In the genomic region with DNA sequence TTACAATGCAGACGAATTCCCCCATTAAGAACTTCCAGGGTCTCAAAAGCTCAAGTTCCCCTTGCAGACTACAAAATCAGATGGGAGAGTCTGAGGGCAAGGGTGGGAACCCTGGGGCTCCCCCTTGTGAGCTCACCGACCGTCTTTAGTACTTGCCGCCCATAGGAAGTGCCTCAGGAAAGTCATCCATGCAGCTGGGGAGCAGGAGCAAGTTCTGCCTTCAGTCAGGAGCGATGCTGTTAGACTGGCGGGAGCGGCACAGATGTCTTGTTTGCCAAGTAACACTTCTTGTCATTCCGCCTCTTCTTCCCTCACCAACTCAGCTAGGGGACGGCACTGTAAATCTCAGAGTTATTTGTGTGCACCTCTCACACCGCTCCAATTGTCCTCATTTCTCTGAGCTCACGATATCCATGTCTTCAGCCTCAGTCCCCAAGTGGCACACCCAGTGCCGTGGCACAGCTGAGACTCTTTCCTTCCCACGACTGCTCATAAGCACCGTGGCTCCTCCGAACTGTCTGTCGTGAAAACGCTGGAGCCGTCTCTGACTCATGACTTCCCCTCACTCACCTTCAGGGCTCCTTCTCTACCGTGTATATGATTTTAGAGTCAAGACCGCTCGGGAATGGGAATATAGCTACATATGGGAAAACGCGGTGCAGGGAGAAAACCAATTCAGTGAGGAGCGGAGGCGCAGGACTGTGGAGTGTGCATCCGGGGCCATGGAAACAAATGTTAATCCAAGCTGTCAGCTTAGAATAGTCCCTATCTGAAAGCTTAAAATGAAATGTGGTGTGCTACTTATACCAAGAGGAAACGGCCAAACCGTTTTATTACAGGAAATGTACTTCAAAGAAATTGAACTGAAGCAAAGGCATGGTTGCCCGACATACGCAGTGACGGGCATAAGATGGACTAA, we compare ENCODE assay signal across 9 cellular contexts. TPM values are rescaled to one million over a fixed set of nuclear protein-coding genes. Genes with fewer than 3 reads are reported as not detected.
A peak's percentile ranks its signal among the peaks of the same experiment; 100 is the strongest.
DNase-seq lines count a peak whose midpoint lies in the region; FAIRE-seq lines count a peak whose summit lies in the region.
"Had no signal": no experiment of that assay in that cellular context is flagged by ENCODE, and none has a peak within 500 bp of the region (broad histone marks: within the 10 kb centered on the region; RNA-seq: fewer than 3 reads in every experiment).

No MANE protein-coding gene starts in this region.

- FAIRE-seq in GM19239 (lab: Jason Lieb, UNC) (peak; percentile 80), RCC 7860 (lab: Jason Lieb, UNC) (no peak)
- FAIRE-seq: colon had no signal

- DNase-seq in GM19239 (ENCODE audit: insufficient read length, low spot score), result no peak
- peak; percentile 51 for DNase-seq in NOMO-1 treated with DMSO at 0.1 percent for 48 hours (lab: John Stamatoyannopoulos, UW; ENCODE audit: unreplicated experiment)
- DNase-seq in activated naive CD4-positive, alpha-beta T cell treated with Interleukin-2 at 50 U/mL for 16 hours, result peak; percentile 66
- DNase-seq in stimulated activated CD4-positive, alpha-beta T cell treated with anti-CD3 and anti-CD28 coated beads, Interleukin-15, amount 100 ng/mL, for 24 hours, result peak; percentile 71
- DNase-seq in HuH-7.5 (ENCODE audit: low spot score), result no peak
- no peak for DNase-seq in DMS153 (lab: John Stamatoyannopoulos, UW)
- DNase-seq in HT-29 (ENCODE audit: low spot score), result no peak
- no peak for DNase-seq in RCC 7860 (ENCODE audit: low spot score)

RNA-seq across cellular contexts. Expression of a gene that starts 34.0 kb away (rescaled TPM):
- total RNA-seq in HT-29 (2014; rRNA removed; shearing (Covaris generic)), result 24.5 and 32.3 TPM in 2 replicates

Comparison
In these comparisons a context has a peak if more than half of its experiments do, and no peak if none do; other contexts are left out.
1. DNase-seq: peak in NOMO-1 treated with DMSO at 0.1 percent for 48 hours (single experiment), activated naive CD4-positive, alpha-beta T cell treated with Interleukin-2 at 50 U/mL for 16 hours (single experiment) and stimulated activated CD4-positive, alpha-beta T cell treated with anti-CD3 and anti-CD28 coated beads, Interleukin-15, amount 100 ng/mL, for 24 hours (single experiment); none in GM19239 (single experiment), HuH-7.5 (single experiment), DMS153 (single experiment), HT-29 (single experiment) and RCC 7860 (single experiment).